ENCODE assay signal across 1 cellular context in genomic region chr7:101156866-101157589, GRCh38.
TF ChIP-seq lines count a peak whose summit lies in the region.

No MANE protein-coding gene starts in this region.

TF ChIP-seq in H1, 55 proteins besides CTCF, POLR2A, EP300 and RAD21:
- no peak for TF ChIP-seq TAF7 (optimal IDR thresholded peaks at IDR 0.05; ENCODE audit: borderline replicate concordance, low read depth, low read length)
- no peak for TF ChIP-seq RNF2 (IDR thresholded peaks at IDR 0.05; ENCODE audit: borderline replicate concordance, low read depth, low read length, missing control alignments, poor library complexity, severe bottlenecking)
- TF ChIP-seq BACH1 (IDR thresholded peaks at IDR 0.05; ENCODE audit: low read length), result peak; percentile 72
- no peak for TF ChIP-seq KDM1A (IDR thresholded peaks at IDR 0.05; ENCODE audit: borderline replicate concordance, low read length)
- no peak for TF ChIP-seq JUND (IDR thresholded peaks at IDR 0.05; ENCODE audit: low read length)
- no peak for TF ChIP-seq POU5F1 (IDR thresholded peaks at IDR 0.05; ENCODE audit: low read depth, low read length)
- peak; percentile 57; the same call in 1 of the 2 replicates for TF ChIP-seq MAFK (IDR thresholded peaks at IDR 0.05; ENCODE audit: low read depth, low read length)
